In the genomic region with DNA sequence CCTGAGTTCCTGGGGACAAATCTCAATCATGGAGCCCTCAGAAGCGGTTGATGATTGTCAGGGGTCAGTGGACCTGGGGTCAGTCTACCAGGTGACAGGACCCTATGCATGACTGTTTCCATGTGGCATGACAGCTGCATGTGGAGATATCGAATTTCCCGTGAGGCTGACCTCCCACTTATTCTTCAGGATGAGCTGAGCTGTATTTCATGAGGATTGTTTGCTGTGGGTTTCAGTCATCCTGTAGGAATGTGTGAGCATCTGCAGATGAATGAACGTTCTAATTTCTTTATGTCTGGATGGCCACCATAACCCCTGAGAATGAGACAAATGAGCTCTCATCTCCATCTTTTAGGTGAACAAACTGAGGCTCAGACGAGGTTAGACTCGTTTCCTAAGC, we compare ENCODE assay signal across 15 cellular contexts.
DNase-seq lines count a peak whose midpoint lies in the region; ATAC-seq, FAIRE-seq and TF ChIP-seq lines count a peak whose summit lies in the region.
"Had no signal": no experiment of that assay in that cellular context is flagged by ENCODE, and none has a peak within 500 bp of the region (broad histone marks: within the 10 kb centered on the region; RNA-seq: fewer than 3 reads in every experiment).

No MANE protein-coding gene starts in this region.

- H3K36me3 ChIP-seq in MG63 (no peaks in the 10 kb centered on the region), bronchial epithelial cell (ENCODE audit: control insufficient read depth, insufficient read depth, low read length) (no peaks in the 10 kb centered on the region), mesodermal cell (ENCODE audit: control insufficient read depth, insufficient read depth, low read length) (no peaks in the 10 kb centered on the region), aorta (ENCODE audit: control insufficient read depth in 1 of 2, insufficient read depth in 2 of 2, low read length in 1 of 2) (no peaks in the 10 kb centered on the region)
- H3K36me3 ChIP-seq: ascending aorta, heart left ventricle, left lung had no signal

- intact Hi-C loops in aorta (cut with DNase I): no loop called here

- CTCF ChIA-PET in WTC11 (lab: Charles Lee): interaction anchor here (1.2 kb wide), 1 partner anchor 13 kb away, joined by 3 read pairs; no protein-coding TSS in a partner anchor

- H3K9me3 Mint-ChIP-seq in WTC11: no peaks in the 10 kb centered on the region
- H3K9me3 Mint-ChIP-seq: CD8-positive, alpha-beta T cell had no signal

- H3K27ac Mint-ChIP-seq in WTC11: no peak overlapping the region
- H3K27ac Mint-ChIP-seq: CD8-positive, alpha-beta T cell had no signal

- H3K36me3 Mint-ChIP-seq in WTC11: no peaks in the 10 kb centered on the region
- H3K36me3 Mint-ChIP-seq: CD8-positive, alpha-beta T cell had no signal

- peaks cover 2% of the 10 kb centered on the region; the same call in 1 of the 2 replicates for H3K4me1 Mint-ChIP-seq in WTC11

- TF ChIP-seq CTCF in bronchial epithelial cell (IDR thresholded peaks at IDR 0.05; ENCODE audit: insufficient read depth, low read length, severe bottlenecking) (no peak), GM10266 (IDR thresholded peaks at IDR 0.05; ENCODE audit: control insufficient read depth, insufficient read depth, low read depth, missing control alignments) (no peak), WTC11 (IDR thresholded peaks at IDR 0.05) (no peak)

- H3K4me1 ChIP-seq in mesodermal cell (ENCODE audit: control insufficient read depth, insufficient read depth, low read length, poor library complexity, severe bottlenecking): peaks cover 9% of the 10 kb centered on the region
- H3K4me1 ChIP-seq in aorta (ENCODE audit: control insufficient read depth in 1 of 2, insufficient read depth in 2 of 2, low read length in 2 of 2): no peaks in the 10 kb centered on the region
- H3K4me1 ChIP-seq: ascending aorta had no signal

- H3K27me3 ChIP-seq in MG63 (no peaks in the 10 kb centered on the region), bronchial epithelial cell (ENCODE audit: control insufficient read depth, insufficient read depth, low read length) (no peaks in the 10 kb centered on the region), aorta (ENCODE audit: control insufficient read depth in 1 of 2, insufficient read depth in 2 of 2, low read length in 1 of 2) (no peaks in the 10 kb centered on the region)
- H3K27me3 ChIP-seq: ascending aorta, heart left ventricle, left lung had no signal

- POLR2A ChIA-PET in WTC11 (lab: Charles Lee): interaction anchor here (1.4 kb wide), 1 partner anchor 12 kb away, joined by 4 read pairs; no protein-coding TSS in a partner anchor

- 80 to 91% methylated on average over 4 of the region's 6 CpGs for WGBS in mesodermal cell (ENCODE audit: insufficient coverage in 2 of 2), 2 experiments
- WGBS in aorta, 2 donors: 91 to 92% methylated on average over 6 of the region's 6 CpGs

- H3K9me3 ChIP-seq in MG63 (no peaks in the 10 kb centered on the region), mesodermal cell (ENCODE audit: control insufficient read depth, low read length) (no peaks in the 10 kb centered on the region), aorta (ENCODE audit: control insufficient read depth, low read length) (no peaks in the 10 kb centered on the region)
- H3K9me3 ChIP-seq: ascending aorta, heart left ventricle, left lung had no signal

- DNase-seq in EL (peak; percentile 76), MG63 (peak; percentile 44), bronchial epithelial cell (ENCODE audit: low read depth) (peak; percentile 83), aorta (no peak), GM10266 (ENCODE audit: extremely low spot score) (no peak), WTC11 (ENCODE audit: low spot score) (no peak)
- DNase-seq: activated CD4-positive, alpha-beta T cell treated with anti-CD3 and anti-CD28 coated beads, Interleukin-2, amount 50 U/mL, for 1 hour; CD8-positive, alpha-beta T cell; heart left ventricle; left lung; NCI-H1048 had no signal

- H3K27ac ChIP-seq in mesodermal cell (ENCODE audit: low read depth, low read length, severe bottlenecking): peak overlapping the region; percentile 8
- no peak overlapping the region for H3K27ac ChIP-seq in aorta (ENCODE audit: low read depth in 1 of 2, low read length in 2 of 2)
- H3K27ac ChIP-seq: ascending aorta, heart left ventricle, left lung, skin epidermis had no signal

- H3K4me3 ChIP-seq in MG63: no peak overlapping the region
- no peak overlapping the region for H3K4me3 ChIP-seq in bronchial epithelial cell (ENCODE audit: low read depth, low read length)
- no peak overlapping the region for H3K4me3 ChIP-seq in mesodermal cell (ENCODE audit: extremely low read depth, insufficient read depth, low read length, poor library complexity, severe bottlenecking)
- H3K4me3 ChIP-seq in aorta (ENCODE audit: low read length in 2 of 2): no peak overlapping the region
- H3K4me3 ChIP-seq: ascending aorta, heart left ventricle, left lung, skin epidermis had no signal

- no peak for ATAC-seq in aorta (ENCODE audit: low FRiP score)
- no peak for ATAC-seq in HG03432 (IDR thresholded peaks at IDR 0.05; ENCODE audit: unreplicated experiment)
- ATAC-seq in WTC11: no peak
- ATAC-seq: CD8-positive, alpha-beta T cell; heart left ventricle; left lung had no signal

- H3K27me3 Mint-ChIP-seq in WTC11 (ENCODE audit: low read depth): no peaks in the 10 kb centered on the region; the same call in 1 of the 2 replicates

- H3K4me3 Mint-ChIP-seq in WTC11: no peak overlapping the region
- H3K4me3 Mint-ChIP-seq: CD8-positive, alpha-beta T cell had no signal

- no peak for FAIRE-seq in bronchial epithelial cell (lab: Jason Lieb, UNC)

TF ChIP-seq in WTC11, 78 proteins besides CTCF, POLR2A, EP300 and RAD21 (continues in another document):
- TF ChIP-seq, protein P1, sequence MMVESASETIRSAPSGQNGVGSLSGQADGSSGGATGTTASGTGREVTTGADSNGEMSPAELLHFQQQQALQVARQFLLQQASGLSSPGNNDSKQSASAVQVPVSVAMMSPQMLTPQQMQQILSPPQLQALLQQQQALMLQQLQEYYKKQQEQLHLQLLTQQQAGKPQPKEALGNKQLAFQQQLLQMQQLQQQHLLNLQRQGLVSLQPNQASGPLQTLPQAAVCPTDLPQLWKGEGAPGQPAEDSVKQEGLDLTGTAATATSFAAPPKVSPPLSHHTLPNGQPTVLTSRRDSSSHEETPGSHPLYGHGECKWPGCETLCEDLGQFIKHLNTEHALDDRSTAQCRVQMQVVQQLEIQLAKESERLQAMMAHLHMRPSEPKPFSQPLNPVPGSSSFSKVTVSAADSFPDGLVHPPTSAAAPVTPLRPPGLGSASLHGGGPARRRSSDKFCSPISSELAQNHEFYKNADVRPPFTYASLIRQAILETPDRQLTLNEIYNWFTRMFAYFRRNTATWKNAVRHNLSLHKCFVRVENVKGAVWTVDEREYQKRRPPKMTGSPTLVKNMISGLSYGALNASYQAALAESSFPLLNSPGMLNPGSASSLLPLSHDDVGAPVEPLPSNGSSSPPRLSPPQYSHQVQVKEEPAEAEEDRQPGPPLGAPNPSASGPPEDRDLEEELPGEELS (CRISPR knock-in tag; IDR thresholded peaks at IDR 0.05): no peak
- no peak for TF ChIP-seq ZNF671 (CRISPR knock-in tag; IDR thresholded peaks at IDR 0.05)
- TF ChIP-seq, protein P2, sequence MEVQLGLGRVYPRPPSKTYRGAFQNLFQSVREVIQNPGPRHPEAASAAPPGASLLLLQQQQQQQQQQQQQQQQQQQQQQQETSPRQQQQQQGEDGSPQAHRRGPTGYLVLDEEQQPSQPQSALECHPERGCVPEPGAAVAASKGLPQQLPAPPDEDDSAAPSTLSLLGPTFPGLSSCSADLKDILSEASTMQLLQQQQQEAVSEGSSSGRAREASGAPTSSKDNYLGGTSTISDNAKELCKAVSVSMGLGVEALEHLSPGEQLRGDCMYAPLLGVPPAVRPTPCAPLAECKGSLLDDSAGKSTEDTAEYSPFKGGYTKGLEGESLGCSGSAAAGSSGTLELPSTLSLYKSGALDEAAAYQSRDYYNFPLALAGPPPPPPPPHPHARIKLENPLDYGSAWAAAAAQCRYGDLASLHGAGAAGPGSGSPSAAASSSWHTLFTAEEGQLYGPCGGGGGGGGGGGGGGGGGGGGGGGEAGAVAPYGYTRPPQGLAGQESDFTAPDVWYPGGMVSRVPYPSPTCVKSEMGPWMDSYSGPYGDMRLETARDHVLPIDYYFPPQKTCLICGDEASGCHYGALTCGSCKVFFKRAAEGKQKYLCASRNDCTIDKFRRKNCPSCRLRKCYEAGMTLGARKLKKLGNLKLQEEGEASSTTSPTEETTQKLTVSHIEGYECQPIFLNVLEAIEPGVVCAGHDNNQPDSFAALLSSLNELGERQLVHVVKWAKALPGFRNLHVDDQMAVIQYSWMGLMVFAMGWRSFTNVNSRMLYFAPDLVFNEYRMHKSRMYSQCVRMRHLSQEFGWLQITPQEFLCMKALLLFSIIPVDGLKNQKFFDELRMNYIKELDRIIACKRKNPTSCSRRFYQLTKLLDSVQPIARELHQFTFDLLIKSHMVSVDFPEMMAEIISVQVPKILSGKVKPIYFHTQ (CRISPR knock-in tag; IDR thresholded peaks at IDR 0.05): no peak
- TF ChIP-seq, protein P3, sequence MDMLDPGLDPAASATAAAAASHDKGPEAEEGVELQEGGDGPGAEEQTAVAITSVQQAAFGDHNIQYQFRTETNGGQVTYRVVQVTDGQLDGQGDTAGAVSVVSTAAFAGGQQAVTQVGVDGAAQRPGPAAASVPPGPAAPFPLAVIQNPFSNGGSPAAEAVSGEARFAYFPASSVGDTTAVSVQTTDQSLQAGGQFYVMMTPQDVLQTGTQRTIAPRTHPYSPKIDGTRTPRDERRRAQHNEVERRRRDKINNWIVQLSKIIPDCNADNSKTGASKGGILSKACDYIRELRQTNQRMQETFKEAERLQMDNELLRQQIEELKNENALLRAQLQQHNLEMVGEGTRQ (CRISPR knock-in tag; IDR thresholded peaks at IDR 0.05): no peak

Comparison
In these comparisons a context has a peak if more than half of its experiments do, and no peak if none do; other contexts are left out.
1. DNase-seq: peak in EL (single experiment), MG63 (single experiment) and bronchial epithelial cell (single experiment); none in aorta (0 of 2), GM10266 (single experiment) and WTC11 (single experiment).